In the genomic region with DNA sequence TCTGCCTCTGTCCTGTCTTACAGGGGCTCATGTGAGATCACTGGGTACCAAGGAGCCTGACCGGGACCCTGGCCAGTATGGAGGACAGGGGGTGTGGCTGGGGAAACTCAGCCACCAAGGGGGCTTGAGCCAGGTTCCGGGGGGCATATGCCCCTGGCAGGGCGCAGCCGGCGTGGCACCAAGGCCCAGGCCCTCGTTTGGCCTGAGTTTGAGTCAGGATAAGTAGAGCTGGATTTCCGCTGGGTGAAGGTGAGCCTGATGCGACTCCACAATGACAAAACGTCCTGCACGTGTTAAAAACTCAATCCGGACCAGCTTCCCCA, we compare ENCODE assay signal across 8 cellular contexts. TPM values are rescaled to one million over a fixed set of nuclear protein-coding genes. Genes with fewer than 3 reads are reported as not detected.
A peak's percentile ranks its signal among the peaks of the same experiment; 100 is the strongest.
DNase-seq lines count a peak whose midpoint lies in the region; ATAC-seq and TF ChIP-seq lines count a peak whose summit lies in the region.

No MANE protein-coding gene starts in this region.

- peaks cover 47 to 73% (median 67%) of the 10 kb centered on the region in 10 experiments for H3K4me1 ChIP-seq in BLaER1 treated with 17β-estradiol and CSF1 and Interleukin-3, amounts not matched to agents 10 nM and 100 nM
- H3K4me1 ChIP-seq in iPS-18a (ENCODE audit: control insufficient read depth, low read depth, low read length) (peaks cover 18% of the 10 kb centered on the region), testis (peaks cover 46% of the 10 kb centered on the region)

- H3K27me3 ChIP-seq in BLaER1 treated with 17β-estradiol and CSF1 and Interleukin-3, amounts not matched to agents 10 nM and 100 nM, result peaks cover 0 to 10% (median 0%) of the 10 kb centered on the region in 11 experiments; a peak in 1 of 22 replicates
- H3K27me3 ChIP-seq in H7 (ENCODE audit: control insufficient read depth, insufficient read depth, low read length), result no peaks in the 10 kb centered on the region
- H3K27me3 ChIP-seq in iPS-18a (ENCODE audit: control insufficient read depth, insufficient read depth, low read length), result no peaks in the 10 kb centered on the region
- no peaks in the 10 kb centered on the region for H3K27me3 ChIP-seq in testis

- H3K9ac ChIP-seq in BLaER1 treated with 17β-estradiol and CSF1 and Interleukin-3, amounts not matched to agents 10 nM and 100 nM, result peak overlapping the region; percentile 39 to 88 (median 84); a peak in 20 of 22 replicates
- peak overlapping the region; percentile 45 for H3K9ac ChIP-seq in iPS-18a (ENCODE audit: low read length)

- H3K36me3 ChIP-seq in BLaER1 treated with 17β-estradiol and CSF1 and Interleukin-3, amounts not matched to agents 10 nM and 100 nM, result no peaks in the 10 kb centered on the region
- no peaks in the 10 kb centered on the region for H3K36me3 ChIP-seq in H7 (replicated peaks; ENCODE audit: control insufficient read depth, insufficient read depth, low read length)
- no peaks in the 10 kb centered on the region for H3K36me3 ChIP-seq in iPS-18a (ENCODE audit: control insufficient read depth, low read depth, low read length)
- H3K36me3 ChIP-seq in testis (ENCODE audit: low read depth, missing control alignments), result no peaks in the 10 kb centered on the region

- 23 to 57% methylated on average over 1 to 11 of the region's 11 CpGs for WGBS in testis, 2 donors

- TF ChIP-seq POLR2A in testis (IDR thresholded peaks at IDR 0.05), result no peak

- intact Hi-C loops in testis (cut with DNase I; ENCODE audit: low total_unique reads), result no loop called here

- peak overlapping the region in 10 of 11 experiments; percentile 44 to 91 (median 78); a peak in 19 of 22 replicates for H3K27ac ChIP-seq in BLaER1 treated with 17β-estradiol and CSF1 and Interleukin-3, amounts not matched to agents 10 nM and 100 nM
- peak overlapping the region; percentile 93 for H3K27ac ChIP-seq in VCaP
- H3K27ac ChIP-seq in iPS-18a (ENCODE audit: low read length), result no peak overlapping the region
- peak overlapping the region; percentile 48 to 63 for H3K27ac ChIP-seq in testis

- peaks cover 21 to 39% (median 36%) of the 10 kb centered on the region in 11 experiments; a peak in 20 of 22 replicates for H4K20me1 ChIP-seq in BLaER1 treated with 17β-estradiol and CSF1 and Interleukin-3, amounts not matched to agents 10 nM and 100 nM

- H3K9me3 ChIP-seq in BLaER1 treated with 17β-estradiol and CSF1 and Interleukin-3, amounts not matched to agents 10 nM and 100 nM (replicated peaks in 1 of 11), result no peaks in the 10 kb centered on the region
- no peaks in the 10 kb centered on the region for H3K9me3 ChIP-seq in iPS-18a (ENCODE audit: control insufficient read depth, low read depth, low read length)
- H3K9me3 ChIP-seq in testis, result no peaks in the 10 kb centered on the region

- peak overlapping the region; percentile 75 to 99 (median 89) for H3K4me2 ChIP-seq in BLaER1 treated with 17β-estradiol and CSF1 and Interleukin-3, amounts not matched to agents 10 nM and 100 nM

- TF ChIP-seq CTCF in VCaP (conservative IDR thresholded peaks at IDR 0.05) (no peak), testis (IDR thresholded peaks at IDR 0.05) (no peak)

- no peak for DNase-seq in H7
- DNase-seq in testis, result no peak
- DNase-seq in NCI-H1092 (lab: John Stamatoyannopoulos, UW), result no peak
- DNase-seq in NCI-H446 treated with DMSO at 0.1 percent for 48 hours (lab: John Stamatoyannopoulos, UW), result no peak

- no peak for ATAC-seq in GM18873 (IDR thresholded peaks at IDR 0.05; ENCODE audit: low FRiP score, unreplicated experiment)

- H3K4me3 ChIP-seq in BLaER1 treated with 17β-estradiol and CSF1 and Interleukin-3, amounts not matched to agents 10 nM and 100 nM, result peak overlapping the region in 9 of 10 experiments; percentile 64 to 82 (median 74); a peak in 16 of 20 replicates
- H3K4me3 ChIP-seq in H7 (ENCODE audit: insufficient read depth, low read depth, low read length), result peak overlapping the region; percentile 18
- peak overlapping the region; percentile 76 for H3K4me3 ChIP-seq in iPS-18a (ENCODE audit: low read length)
- H3K4me3 ChIP-seq in testis, result peak overlapping the region; percentile 70 to 77

RNA-seq across cellular contexts. Expression of a gene that starts 0.6 kb away (rescaled TPM):
- 39.8 and 50.7 TPM in 2 replicates for total RNA-seq in H7 (2014; rRNA removed; shearing (Covaris generic))
- total RNA-seq in testis, result 10 to 100 TPM; 31.7 to 51.7 TPM
- 57.0 TPM for polyA plus RNA-seq in testis (ENCODE audit: insufficient read depth, low read depth, low replicate concordance)

RNA-seq across cellular contexts. Expression of a gene that starts 16.2 kb away (rescaled TPM):
- total RNA-seq in H7 (2014; rRNA removed; shearing (Covaris generic)), result 0.33 and 0.97 TPM in 2 replicates
- total RNA-seq in testis, result 1 to 10 TPM in 1 of 2 donors, under 1 TPM in 1; 0.99 to 2.4 TPM
- 1.0 TPM for polyA plus RNA-seq in testis (ENCODE audit: insufficient read depth, low read depth, low replicate concordance)

RNA-seq across cellular contexts. Expression of a gene that starts 16.3 kb away (rescaled TPM):
- total RNA-seq in H7 (2014; rRNA removed; shearing (Covaris generic)), result 4.7 and 7.2 TPM in 2 replicates
- under 1 TPM; 0.31 to 0.74 TPM for total RNA-seq in testis
- 0.62 TPM for polyA plus RNA-seq in testis (ENCODE audit: insufficient read depth, low read depth, low replicate concordance)

RNA-seq across cellular contexts. Expression of a gene that starts 36.7 kb away (rescaled TPM):
- 6.6 and 14.2 TPM in 2 replicates for total RNA-seq in H7 (2014; rRNA removed; shearing (Covaris generic))
- total RNA-seq in testis, result 1 to 10 TPM; 5.7 to 8.4 TPM
- polyA plus RNA-seq in testis (ENCODE audit: insufficient read depth, low read depth, low replicate concordance), result 2.5 TPM

Comparison
In these comparisons a context has a peak if more than half of its experiments do, and no peak if none do; other contexts are left out.
1. H3K4me3 ChIP-seq: peak in every context shown above with its lines; median percentile 76 in iPS-18a; 74 in BLaER1 treated with 17β-estradiol and CSF1 and Interleukin-3, amounts not matched to agents 10 nM and 100 nM; 74 in testis; 18 in H7.